9 cellular contexts compared by ENCODE assay signal in genomic region chr1:1943834-1944570, GRCh38. TPM values are rescaled to one million over a fixed set of nuclear protein-coding genes. Genes with fewer than 3 reads are reported as not detected.
A peak's percentile ranks its signal among the peaks of the same experiment; 100 is the strongest.
DNase-seq lines count a peak whose midpoint lies in the region; ATAC-seq and TF ChIP-seq lines count a peak whose summit lies in the region.
"Had no signal": no experiment of that assay in that cellular context is flagged by ENCODE, and none has a peak within 500 bp of the region (broad histone marks: within the 10 kb centered on the region; RNA-seq: fewer than 3 reads in every experiment).

No MANE protein-coding gene starts in this region.

- H3K4me3 ChIP-seq in neural cell (ENCODE audit: low read length) = peak overlapping the region; percentile 37
- no peak overlapping the region for H3K4me3 ChIP-seq in testis

- no peaks in the 10 kb centered on the region for H3K9me3 Mint-ChIP-seq in activated T-helper 2 cell treated with anti-CD3 and anti-CD28 coated beads, Interferon-gamma antibody, Interleukin-2, Interleukin-4, amounts not matched to agents 10 μg/mL and 5 μg/mL and 100 μg/mL, durations not matched to agents 14 hours and 24 hours and 36 hours

- TF ChIP-seq EP300 in neural cell (conservative IDR thresholded peaks at IDR 0.05; ENCODE audit: poor library complexity, severe bottlenecking) = no peak

- H3K27ac ChIP-seq in neural cell (ENCODE audit: low read length) = no peak overlapping the region
- H3K27ac ChIP-seq in testis = no peak overlapping the region

- no peaks in the 10 kb centered on the region for H3K36me3 Mint-ChIP-seq in activated T-helper 2 cell treated with anti-CD3 and anti-CD28 coated beads, Interferon-gamma antibody, Interleukin-2, Interleukin-4, amounts not matched to agents 10 μg/mL and 5 μg/mL and 100 μg/mL, durations not matched to agents 14 hours and 24 hours and 36 hours (ENCODE audit: low read depth)

- peaks cover 2% of the 10 kb centered on the region for H3K4me1 Mint-ChIP-seq in activated T-helper 2 cell treated with anti-CD3 and anti-CD28 coated beads, Interferon-gamma antibody, Interleukin-2, Interleukin-4, amounts not matched to agents 10 μg/mL and 5 μg/mL and 100 μg/mL, durations not matched to agents 14 hours and 24 hours and 36 hours (ENCODE audit: low read depth)

- 40 to 61% methylated on average over 13 to 28 of the region's 37 CpGs for WGBS in testis, 2 donors

- H3K27me3 Mint-ChIP-seq in activated T-helper 2 cell treated with anti-CD3 and anti-CD28 coated beads, Interferon-gamma antibody, Interleukin-2, Interleukin-4, amounts not matched to agents 10 μg/mL and 5 μg/mL and 100 μg/mL, durations not matched to agents 14 hours and 24 hours and 36 hours (ENCODE audit: low read depth) = no peaks in the 10 kb centered on the region

- H3F3A ChIP-seq in neural cell (ENCODE audit: insufficient read depth, low read length, poor library complexity, severe bottlenecking) = no peaks in the 10 kb centered on the region

- peak; percentile 25 for DNase-seq in NCI-H1436 (lab: John Stamatoyannopoulos, UW)
- no peak for DNase-seq in NCI-H1436 treated with DMSO at 0.1 percent for 48 hours (lab: John Stamatoyannopoulos, UW)
- DNase-seq in NCI-H69 (lab: John Stamatoyannopoulos, UW) = peak; percentile 53
- DNase-seq in activated CD8-positive, alpha-beta memory T cell treated with anti-CD3 and anti-CD28 coated beads, Interleukin-2, amount 50 U/mL, for 4 hours = peak; percentile 68
- DNase-seq in testis = peak; percentile 64
- DNase-seq in activated T-helper 2 cell treated with anti-CD3 and anti-CD28 coated beads, Interferon-gamma antibody, Interleukin-2, Interleukin-4, amounts not matched to agents 10 μg/mL and 5 μg/mL and 100 μg/mL, durations not matched to agents 14 hours and 24 hours and 36 hours (ENCODE audit: low spot score) = no peak

- no peak overlapping the region for H3K4me2 ChIP-seq in neural cell (ENCODE audit: low read length)

- H3K36me3 ChIP-seq in neural cell (ENCODE audit: insufficient read depth, low read length) = no peaks in the 10 kb centered on the region
- no peaks in the 10 kb centered on the region for H3K36me3 ChIP-seq in testis (ENCODE audit: low read depth, missing control alignments)

- H3K27ac Mint-ChIP-seq in activated T-helper 2 cell treated with anti-CD3 and anti-CD28 coated beads, Interferon-gamma antibody, Interleukin-2, Interleukin-4, amounts not matched to agents 10 μg/mL and 5 μg/mL and 100 μg/mL, durations not matched to agents 14 hours and 24 hours and 36 hours = no peak overlapping the region

- H3K4me3 Mint-ChIP-seq in activated T-helper 2 cell treated with anti-CD3 and anti-CD28 coated beads, Interferon-gamma antibody, Interleukin-2, Interleukin-4, amounts not matched to agents 10 μg/mL and 5 μg/mL and 100 μg/mL, durations not matched to agents 14 hours and 24 hours and 36 hours (ENCODE audit: low read depth) = no peak overlapping the region

- peak; percentile 72 for ATAC-seq in esophagus mucosa

- H3K9ac ChIP-seq in neural cell (ENCODE audit: low read length) = no peak overlapping the region

- H3K4me1 ChIP-seq in testis = peaks cover 17% of the 10 kb centered on the region

- H4K20me1 ChIP-seq in neural cell (ENCODE audit: insufficient read depth) = no peaks in the 10 kb centered on the region

- H3K9me3 ChIP-seq in neural cell (ENCODE audit: low read length) (no peaks in the 10 kb centered on the region), testis (no peaks in the 10 kb centered on the region)

- no peaks in the 10 kb centered on the region for H3K9me2 ChIP-seq in neural cell (ENCODE audit: insufficient read depth, low read length)

- intact Hi-C loops in testis (cut with DNase I; ENCODE audit: low total_unique reads) = loop anchor here (5.0 kb wide), 1 partner anchor 98 kb away; no protein-coding TSS in a partner anchor
- intact Hi-C loops in activated T-helper 2 cell treated with anti-CD3 and anti-CD28 coated beads, Interferon-gamma antibody, Interleukin-2, Interleukin-4, amounts not matched to agents 10 μg/mL and 5 μg/mL and 100 μg/mL, durations not matched to agents 14 hours and 24 hours and 36 hours (cut with micrococcal nuclease) = loop anchor here (5.0 kb wide), 1 partner anchor 103 kb away; no protein-coding TSS in a partner anchor

- TF ChIP-seq CTCF in neural cell (IDR thresholded peaks at IDR 0.05; ENCODE audit: poor library complexity, severe bottlenecking) = peak; percentile 83
- peak; percentile 67 to 96 (median 87) for TF ChIP-seq CTCF in testis (IDR thresholded peaks at IDR 0.05)

- no peak for TF ChIP-seq POLR2A in testis (IDR thresholded peaks at IDR 0.05)

- peak; percentile 69 for TF ChIP-seq RAD21 in neural cell (conservative IDR thresholded peaks at IDR 0.05)

- no peak overlapping the region for H2AFZ ChIP-seq in neural cell (ENCODE audit: low read depth, low read length)

- no peaks in the 10 kb centered on the region for H3K79me2 ChIP-seq in neural cell (replicated peaks; ENCODE audit: insufficient read depth, low read length)

- H3K27me3 ChIP-seq in neural cell (ENCODE audit: insufficient read depth, low read depth, low read length) = no peaks in the 10 kb centered on the region
- no peaks in the 10 kb centered on the region for H3K27me3 ChIP-seq in testis

TF ChIP-seq in neural cell, 6 proteins besides CTCF, POLR2A, EP300 and RAD21:
- TF ChIP-seq REST (IDR thresholded peaks at IDR 0.05; ENCODE audit: borderline replicate concordance) = no peak
- TF ChIP-seq EZH2 (IDR thresholded peaks at IDR 0.05; ENCODE audit: borderline replicate concordance, insufficient read depth, low read length, poor library complexity, severe bottlenecking) = no peak
- TF ChIP-seq SMC3 (conservative IDR thresholded peaks at IDR 0.05; ENCODE audit: poor library complexity) = peak; percentile 77
- TF ChIP-seq MXI1 (conservative IDR thresholded peaks at IDR 0.05; ENCODE audit: poor library complexity, severe bottlenecking) = no peak

RNA-seq across cellular contexts. Expression of gene TMEM52, which starts 24.9 kb away (rescaled TPM):
- total RNA-seq in esophagus mucosa (0.32 TPM), testis (100 to 1,000 TPM in 1 of 2 donors, 10 to 100 TPM in 1; 74.0 to 143 TPM)
- polyA plus RNA-seq in neural cell (0.89 TPM in 1 of 2 replicates, not detected in the other), testis (ENCODE audit: insufficient read depth, low read depth, low replicate concordance) (40.8 TPM)
- polyA minus RNA-seq in neural cell = not detected in 2 replicates
- total RNA-seq in activated T-helper 2 cell treated with anti-CD3 and anti-CD28 coated beads, Interferon-gamma antibody, Interleukin-2, Interleukin-4, amounts not matched to agents 10 μg/mL and 5 μg/mL and 100 μg/mL, durations not matched to agents 14 hours and 24 hours and 36 hours = 0.94 and 1.2 TPM in 2 replicates

RNA-seq across cellular contexts. Expression of gene CALML6, which starts 28.9 kb away (rescaled TPM):
- total RNA-seq in esophagus mucosa (0.20 TPM), testis (1 to 10 TPM; 1.2 to 2.1 TPM)
- polyA plus RNA-seq in neural cell (not detected in 2 replicates), testis (ENCODE audit: insufficient read depth, low read depth, low replicate concordance) (0.96 TPM)
- polyA minus RNA-seq in neural cell = not detected in 2 replicates
- 0.18 and 0.32 TPM in 2 replicates for total RNA-seq in activated T-helper 2 cell treated with anti-CD3 and anti-CD28 coated beads, Interferon-gamma antibody, Interleukin-2, Interleukin-4, amounts not matched to agents 10 μg/mL and 5 μg/mL and 100 μg/mL, durations not matched to agents 14 hours and 24 hours and 36 hours

RNA-seq across cellular contexts. Expression of gene GNB1, which starts 53.1 kb away (rescaled TPM):
- total RNA-seq in esophagus mucosa (148 TPM), testis (100 to 1,000 TPM; 223 to 240 TPM)
- polyA plus RNA-seq in neural cell (308 and 325 TPM in 2 replicates), testis (ENCODE audit: insufficient read depth, low read depth, low replicate concordance) (256 TPM)
- polyA minus RNA-seq in neural cell = 311 and 335 TPM in 2 replicates
- total RNA-seq in activated T-helper 2 cell treated with anti-CD3 and anti-CD28 coated beads, Interferon-gamma antibody, Interleukin-2, Interleukin-4, amounts not matched to agents 10 μg/mL and 5 μg/mL and 100 μg/mL, durations not matched to agents 14 hours and 24 hours and 36 hours = 452 and 471 TPM in 2 replicates

RNA-seq across cellular contexts. Expression of gene CFAP74, which starts 59.6 kb away (rescaled TPM):
- total RNA-seq in esophagus mucosa (not detected), testis (10 to 100 TPM; 16.4 to 25.5 TPM)
- polyA plus RNA-seq in neural cell (0.22 TPM in 1 of 2 replicates, not detected in the other), testis (ENCODE audit: insufficient read depth, low read depth, low replicate concordance) (24.9 TPM)
- polyA minus RNA-seq in neural cell = 0.23 TPM in 1 of 2 replicates, not detected in the other
- not detected in 2 replicates for total RNA-seq in activated T-helper 2 cell treated with anti-CD3 and anti-CD28 coated beads, Interferon-gamma antibody, Interleukin-2, Interleukin-4, amounts not matched to agents 10 μg/mL and 5 μg/mL and 100 μg/mL, durations not matched to agents 14 hours and 24 hours and 36 hours
- total RNA-seq: glomerular endothelial cell had no signal

Comparison
In these comparisons a context has a peak if more than half of its experiments do, and no peak if none do; other contexts are left out.
1. DNase-seq: peak in NCI-H1436 (single experiment), NCI-H69 (single experiment), activated CD8-positive, alpha-beta memory T cell treated with anti-CD3 and anti-CD28 coated beads, Interleukin-2, amount 50 U/mL, for 4 hours (single experiment) and testis (single experiment); none in NCI-H1436 treated with DMSO at 0.1 percent for 48 hours (single experiment) and activated T-helper 2 cell treated with anti-CD3 and anti-CD28 coated beads, Interferon-gamma antibody, Interleukin-2, Interleukin-4, amounts not matched to agents 10 μg/mL and 5 μg/mL and 100 μg/mL, durations not matched to agents 14 hours and 24 hours and 36 hours (single experiment).
2. RNA of gene TMEM52, which starts 24.9 kb away (total RNA-seq): 74.0 to 143 TPM in testis; 0.94 to 1.2 TPM in activated T-helper 2 cell treated with anti-CD3 and anti-CD28 coated beads, Interferon-gamma antibody, Interleukin-2, Interleukin-4, amounts not matched to agents 10 μg/mL and 5 μg/mL and 100 μg/mL, durations not matched to agents 14 hours and 24 hours and 36 hours and 0.32 TPM in esophagus mucosa (single experiment); every median in the first group is over 10 times any median in the second.